In genomic region chr2:12116228-12116750, GRCh38 we compare ENCODE assay signal across 10 cellular contexts.
DNase-seq lines count a peak whose midpoint lies in the region; ATAC-seq and TF ChIP-seq lines count a peak whose summit lies in the region.
"Had no signal": no experiment of that assay in that cellular context is flagged by ENCODE, and none has a peak within 500 bp of the region (broad histone marks: within the 10 kb centered on the region; RNA-seq: fewer than 3 reads in every experiment).

No MANE protein-coding gene starts in this region.

- no peaks in the 10 kb centered on the region for H3K36me3 Mint-ChIP-seq in stimulated activated effector memory CD8-positive, alpha-beta T cell treated with anti-CD3 and anti-CD28 coated beads, Interleukin-12 subunit alpha, Interleukin-12 subunit beta, amount 100 ng/mL, for 72 hours
- H3K36me3 Mint-ChIP-seq in progenitor cell of endocrine pancreas (ENCODE audit: insufficient read depth) = no peaks in the 10 kb centered on the region

- peak; percentile 9 for TF ChIP-seq CTCF in GM12873 (IDR thresholded peaks at IDR 0.05; ENCODE audit: insufficient read depth, low read depth, low read length, missing control alignments)
- no peak for TF ChIP-seq CTCF in progenitor cell of endocrine pancreas (IDR thresholded peaks at IDR 0.05; ENCODE audit: unreplicated experiment)

- peak; percentile 49 for DNase-seq in NCI-H524 treated with DMSO at 0.1 percent for 48 hours (lab: John Stamatoyannopoulos, UW)
- no peak for DNase-seq in NCI-H1092 (lab: John Stamatoyannopoulos, UW)
- no peak for DNase-seq in stimulated activated effector memory CD8-positive, alpha-beta T cell treated with anti-CD3 and anti-CD28 coated beads, Interleukin-12 subunit alpha, Interleukin-12 subunit beta, amount 100 ng/mL, for 72 hours (ENCODE audit: low spot score in 2 of 2)
- DNase-seq in progenitor cell of endocrine pancreas (ENCODE audit: low spot score, unreplicated experiment) = no peak
- DNase-seq: activated gamma-delta T cell; stimulated activated naive CD8-positive, alpha-beta T cell treated with anti-CD3 and anti-CD28 coated beads, Interleukin-15, Interleukin-2, amounts not matched to agents 100 U/mL and 50 U/mL, for 24 hours had no signal

- no peaks in the 10 kb centered on the region for H3K4me1 Mint-ChIP-seq in stimulated activated effector memory CD8-positive, alpha-beta T cell treated with anti-CD3 and anti-CD28 coated beads, Interleukin-12 subunit alpha, Interleukin-12 subunit beta, amount 100 ng/mL, for 72 hours
- no peaks in the 10 kb centered on the region for H3K4me1 Mint-ChIP-seq in progenitor cell of endocrine pancreas (ENCODE audit: low read depth)

- peak; percentile 65 for ATAC-seq in GM21367 (IDR thresholded peaks at IDR 0.05; ENCODE audit: unreplicated experiment)
- peak; percentile 62 for ATAC-seq in HG02973 (IDR thresholded peaks at IDR 0.05; ENCODE audit: unreplicated experiment)
- no peak for ATAC-seq in stimulated activated effector memory CD8-positive, alpha-beta T cell treated with anti-CD3 and anti-CD28 coated beads, Interleukin-12 subunit alpha, Interleukin-12 subunit beta, amount 100 ng/mL, for 72 hours
- no peak for ATAC-seq in SK-N-SH treated with all-trans-retinoic acid at 6 μM for 48 hours
- ATAC-seq: stimulated activated naive CD8-positive, alpha-beta T cell treated with anti-CD3 and anti-CD28 coated beads, Interleukin-15, Interleukin-2, amounts not matched to agents 100 U/mL and 50 U/mL, for 24 hours had no signal

- no peak overlapping the region for H3K4me3 Mint-ChIP-seq in stimulated activated effector memory CD8-positive, alpha-beta T cell treated with anti-CD3 and anti-CD28 coated beads, Interleukin-12 subunit alpha, Interleukin-12 subunit beta, amount 100 ng/mL, for 72 hours
- no peak overlapping the region for H3K4me3 Mint-ChIP-seq in progenitor cell of endocrine pancreas (ENCODE audit: low read depth)

- H3K9me3 Mint-ChIP-seq in stimulated activated effector memory CD8-positive, alpha-beta T cell treated with anti-CD3 and anti-CD28 coated beads, Interleukin-12 subunit alpha, Interleukin-12 subunit beta, amount 100 ng/mL, for 72 hours = no peaks in the 10 kb centered on the region
- no peaks in the 10 kb centered on the region for H3K9me3 Mint-ChIP-seq in progenitor cell of endocrine pancreas (ENCODE audit: low read depth)

- H3K27me3 Mint-ChIP-seq in progenitor cell of endocrine pancreas = no peaks in the 10 kb centered on the region

- no peak overlapping the region for H3K27ac Mint-ChIP-seq in stimulated activated effector memory CD8-positive, alpha-beta T cell treated with anti-CD3 and anti-CD28 coated beads, Interleukin-12 subunit alpha, Interleukin-12 subunit beta, amount 100 ng/mL, for 72 hours
- no peak overlapping the region for H3K27ac Mint-ChIP-seq in progenitor cell of endocrine pancreas

TF ChIP-seq in SK-N-SH treated with all-trans-retinoic acid at 6 μM for 48 hours, 23 proteins besides CTCF, POLR2A, EP300 and RAD21:
- TF ChIP-seq ISL1 (CRISPR knock-in tag; IDR thresholded peaks at IDR 0.05) (no peak), ZFP3 (CRISPR knock-in tag; IDR thresholded peaks at IDR 0.05) (no peak), ARNTL (CRISPR knock-in tag; IDR thresholded peaks at IDR 0.05; ENCODE audit: borderline replicate concordance, low read depth) (no peak), ZC3H10 (CRISPR knock-in tag; IDR thresholded peaks at IDR 0.05) (no peak), ZNF8 (CRISPR knock-in tag; IDR thresholded peaks at IDR 0.05) (no peak), POU6F1 (CRISPR knock-in tag; IDR thresholded peaks at IDR 0.05; ENCODE audit: borderline replicate concordance, low read depth) (no peak), RARB (CRISPR knock-in tag; IDR thresholded peaks at IDR 0.05) (no peak), ZNF565 (CRISPR knock-in tag; conservative IDR thresholded peaks at IDR 0.05; ENCODE audit: low read depth) (no peak), CREB5 (CRISPR knock-in tag; IDR thresholded peaks at IDR 0.05; ENCODE audit: low read depth) (no peak), OSR1 (CRISPR knock-in tag; IDR thresholded peaks at IDR 0.05) (no peak), ZFP30 (CRISPR knock-in tag; IDR thresholded peaks at IDR 0.05) (no peak), TCF4 (CRISPR knock-in tag; IDR thresholded peaks at IDR 0.05; ENCODE audit: borderline replicate concordance) (no peak), ESRRG (CRISPR knock-in tag; IDR thresholded peaks at IDR 0.05) (no peak), CSDC2 (CRISPR knock-in tag; IDR thresholded peaks at IDR 0.05) (no peak), BACH2 (CRISPR knock-in tag; IDR thresholded peaks at IDR 0.05; ENCODE audit: borderline replicate concordance) (no peak), SNAI2 (CRISPR knock-in tag; IDR thresholded peaks at IDR 0.05) (no peak)

Comparison
In these comparisons a context has a peak if more than half of its experiments do, and no peak if none do; other contexts are left out.
1. ATAC-seq: peak in GM21367 (single experiment) and HG02973 (single experiment); none in stimulated activated effector memory CD8-positive, alpha-beta T cell treated with anti-CD3 and anti-CD28 coated beads, Interleukin-12 subunit alpha, Interleukin-12 subunit beta, amount 100 ng/mL, for 72 hours (single experiment) and SK-N-SH treated with all-trans-retinoic acid at 6 μM for 48 hours (single experiment).